ENCODE assay signal across 30 cellular contexts in the genomic region with DNA sequence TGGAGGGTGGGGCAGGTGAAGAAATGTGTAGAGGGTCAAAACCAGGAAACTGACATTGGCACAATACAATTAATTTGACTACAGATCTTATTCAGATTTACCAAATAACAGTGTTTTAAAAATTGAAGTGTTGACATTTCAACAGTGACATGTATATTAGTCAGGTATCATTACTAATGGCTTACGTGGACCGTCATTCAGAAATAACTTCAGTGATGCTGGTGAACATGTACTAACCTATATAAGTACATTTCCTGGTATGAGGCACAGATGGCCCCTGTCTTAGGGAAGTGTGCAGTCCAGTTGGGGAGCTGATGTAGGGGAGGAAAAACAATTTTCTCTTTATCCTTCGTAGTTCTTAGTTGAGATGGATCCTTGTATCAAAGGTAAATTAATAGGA. TPM values are rescaled to one million over a fixed set of nuclear protein-coding genes. Genes with fewer than 3 reads are reported as not detected.
"Had no signal": no experiment of that assay in that cellular context is flagged by ENCODE, and none has a peak within 500 bp of the region (broad histone marks: within the 10 kb centered on the region; RNA-seq: fewer than 3 reads in every experiment).

No MANE protein-coding gene starts in this region.

- H3K4me1 ChIP-seq: ascending aorta, Peyer's patch had no signal

- H3K27me3 ChIP-seq: ascending aorta, Peyer's patch had no signal

- FAIRE-seq: TTC549 had no signal

- H3K27ac ChIP-seq: ascending aorta, KMS-11, Peyer's patch, SK-N-MC, VCaP had no signal

- H3K4me3 ChIP-seq: ascending aorta, Peyer's patch, SK-N-MC had no signal

- DNase-seq: activated CD4-positive, alpha-beta T cell treated with anti-CD3 and anti-CD28 coated beads for 48 hours; activated CD4-positive, alpha-beta T cell treated with anti-CD3 and anti-CD28 coated beads, Interleukin-2, amount 50 U/mL, for 4 hours; activated CD8-positive, alpha-beta memory T cell treated with anti-CD3 and anti-CD28 coated beads, Interleukin-2, amount 10 ng/mL, durations not matched to agents 7 days and 5 days; activated CD8-positive, alpha-beta T cell treated with anti-CD3 and anti-CD28 coated beads, Interleukin-2, amount 10 ng/mL, durations not matched to agents 7 days and 5 days; activated effector memory CD4-positive, alpha-beta T cell treated with anti-CD3 and anti-CD28 coated beads, Interleukin-2, amount 50 U/mL, for 16 hours; activated naive CD4-positive, alpha-beta T cell treated with Interleukin-2 at 50 U/mL for 16 hours; activated naive CD8-positive, alpha-beta T cell treated with anti-CD3 and anti-CD28 coated beads, Interleukin-2, amount 50 U/mL, for 24 hours; activated T-cell treated with anti-CD3 and anti-CD28 coated beads, Interleukin-2, amount 50 U/mL, for 24 hours; amniotic stem cell; cerebellar nuclear complex; NCI-H1092; NCI-H1417; NCI-H1694; NCI-H2029; NCI-H2107; NCI-H2171 treated with DMSO at 0.1 percent for 48 hours; NCI-H510A treated with DMSO at 0.1 percent for 48 hours; NCI-H69; NK-92 treated with Interleukin-12 subunit alpha and Interleukin-12 subunit beta, amount 100 ng/mL, for 24 hours; OCI-M1; Peyer's patch; T-cell; T-helper 2 cell; T1000 had no signal

- H3K36me3 ChIP-seq: ascending aorta, Peyer's patch had no signal

- H3K9me3 ChIP-seq: ascending aorta, Peyer's patch had no signal

- ATAC-seq: activated CD8-positive, alpha-beta memory T cell treated with anti-CD3 and anti-CD28 coated beads, Interleukin-2, amount 10 ng/mL, durations not matched to agents 7 days and 5 days; activated CD8-positive, alpha-beta T cell treated with anti-CD3 and anti-CD28 coated beads, Interleukin-2, amount 10 ng/mL, durations not matched to agents 7 days and 5 days; activated naive CD4-positive, alpha-beta T cell treated with anti-CD3 and anti-CD28 coated beads, Interleukin-2, amount 50 U/mL, for 72 hours; activated naive CD8-positive, alpha-beta T cell treated with anti-CD3 and anti-CD28 coated beads, Interleukin-2, amount 50 U/mL, for 24 hours; T-cell had no signal

RNA-seq across cellular contexts. Expression of a gene that starts 22.3 kb away (rescaled TPM):
- total RNA-seq: activated CD8-positive, alpha-beta T cell treated with anti-CD3 and anti-CD28 coated beads, Interleukin-2, amount 10 ng/mL, durations not matched to agents 7 days and 5 days had no signal
